ENCODE assay signal across 1 cellular context in the genomic region with DNA sequence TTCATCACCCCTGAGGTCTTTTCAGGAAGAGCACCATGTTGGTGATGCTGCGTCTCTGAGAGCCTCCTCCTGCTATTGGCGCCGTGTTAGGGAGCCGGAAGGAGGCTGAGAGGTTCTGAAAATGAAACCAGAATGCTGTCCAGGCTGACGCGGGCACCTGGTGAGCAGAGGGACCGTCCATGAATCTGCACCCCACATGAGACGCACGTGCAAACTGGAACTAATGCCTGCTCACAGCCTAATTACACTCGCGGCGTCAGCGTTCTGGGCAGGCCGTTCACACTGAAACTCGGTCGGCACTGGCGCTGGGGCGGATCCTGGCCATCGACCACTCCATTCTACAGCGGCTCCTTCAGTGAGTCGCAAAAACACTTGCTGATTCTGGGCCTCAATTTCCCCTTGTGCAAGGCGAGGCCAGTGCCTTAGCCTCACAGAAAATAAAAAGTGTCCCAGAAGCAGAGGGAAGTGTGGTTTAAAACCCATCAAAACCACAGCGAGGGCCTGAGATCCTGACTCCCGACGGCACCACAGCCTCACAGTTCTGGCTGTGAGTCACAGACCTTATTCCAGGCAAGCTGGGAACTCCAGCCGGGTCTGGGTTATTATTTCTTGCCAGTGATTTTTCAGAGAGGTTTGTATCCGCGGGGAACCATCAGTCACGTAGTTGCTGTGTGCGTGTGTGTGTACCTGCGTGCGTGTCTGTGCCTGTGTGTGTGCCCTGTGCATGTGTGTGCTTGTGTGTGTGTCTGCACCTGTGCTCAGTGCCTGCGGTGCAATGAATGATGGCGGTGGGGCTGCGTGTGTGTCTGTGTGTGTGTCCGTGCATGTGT.
TF ChIP-seq lines count a peak whose summit lies in the region.

No MANE protein-coding gene starts in this region.

TF ChIP-seq in HEK293T, 16 proteins besides CTCF, POLR2A, EP300 and RAD21 (continued from another document):
- no peak for TF ChIP-seq CTBP1 (IDR thresholded peaks at IDR 0.05; ENCODE audit: borderline replicate concordance)
- no peak for TF ChIP-seq L3MBTL2 (conservative IDR thresholded peaks at IDR 0.05)
TF ChIP-seq in HEK293T: peak in this region for 0.
